In genomic region chr4:54116246-54116645, GRCh38 we compare ENCODE assay signal across 23 cellular contexts. TPM values are rescaled to one million over a fixed set of nuclear protein-coding genes. Genes with fewer than 3 reads are reported as not detected.
"Had no signal": no experiment of that assay in that cellular context is flagged by ENCODE, and none has a peak within 500 bp of the region (broad histone marks: within the 10 kb centered on the region; RNA-seq: fewer than 3 reads in every experiment).

No MANE protein-coding gene starts in this region.

RNA-seq across cellular contexts. Expression of gene GSX2, which starts 16.3 kb away (rescaled TPM):
- total RNA-seq: naive thymus-derived CD4-positive, alpha-beta T cell; naive thymus-derived CD8-positive, alpha-beta T cell; natural killer cell; natural killer cell treated with Interleukin-12 subunit alpha and Interleukin-12 subunit beta and Interleukin-15 and Interleukin-18, amount 100 ng/mL, for 72 hours; neural crest cell; omental fat pad; osteoblast; ovary; pancreas; posterior vena cava; progenitor cell of endocrine pancreas; prostate gland; psoas muscle; pulmonary artery endothelial cell; renal cortical epithelial cell; right atrium auricular region; right cardiac atrium; right lobe of liver; sigmoid colon; skeletal muscle tissue; smooth muscle cell; spleen had no signal
- polyA plus RNA-seq: naive thymus-derived CD4-positive, alpha-beta T cell; naive thymus-derived CD8-positive, alpha-beta T cell; ovary; pancreas; psoas muscle; right cardiac atrium; sigmoid colon; small intestine; smooth muscle cell had no signal
